ENCODE assay signal across 27 cellular contexts in genomic region chr16:55107851-55108250, GRCh38.
"Had no signal": no experiment of that assay in that cellular context is flagged by ENCODE, and none has a peak within 500 bp of the region (broad histone marks: within the 10 kb centered on the region; RNA-seq: fewer than 3 reads in every experiment).

No MANE protein-coding gene starts in this region.

- H3K27me3 ChIP-seq: pancreas, sigmoid colon, tibial nerve, vagina had no signal

- ATAC-seq: heart left ventricle; left ventricle myocardium superior; lower lobe of right lung; natural killer cell; pancreas; right cardiac atrium; stimulated activated memory B cell treated with anti-CD40 and anti-IgM and Interleukin-4, amounts not matched to agents 10 μg/mL and 1 μg/mL and 100 μg/mL, for 72 hours; stimulated activated naive CD8-positive, alpha-beta T cell treated with anti-CD3 and anti-CD28 coated beads, Interleukin-15, amount 100 ng/mL, for 72 hours had no signal

- H3K4me1 Mint-ChIP-seq: naive B cell; natural killer cell; stimulated activated memory B cell treated with anti-CD40 and anti-IgM and Interleukin-4, amounts not matched to agents 10 μg/mL and 1 μg/mL and 100 μg/mL, for 72 hours; stimulated activated naive CD8-positive, alpha-beta T cell treated with anti-CD3 and anti-CD28 coated beads, Interleukin-15, amount 100 ng/mL, for 72 hours had no signal

- H3K4me3 ChIP-seq: heart left ventricle, lower lobe of right lung, pancreas, prostate gland, sigmoid colon, smooth muscle cell, tibial nerve, vagina had no signal

- H3K27ac ChIP-seq: heart left ventricle, lower lobe of right lung, pancreas, prostate gland, sigmoid colon, tibial nerve, vagina had no signal

- H3K4me3 Mint-ChIP-seq: naive B cell; natural killer cell; nephron progenitor cell; stimulated activated memory B cell treated with anti-CD40 and anti-IgM and Interleukin-4, amounts not matched to agents 10 μg/mL and 1 μg/mL and 100 μg/mL, for 72 hours; stimulated activated naive CD8-positive, alpha-beta T cell treated with anti-CD3 and anti-CD28 coated beads, Interleukin-15, amount 100 ng/mL, for 72 hours; type B pancreatic cell had no signal

- H3K9me3 Mint-ChIP-seq: natural killer cell; nephron progenitor cell; stimulated activated memory B cell treated with anti-CD40 and anti-IgM and Interleukin-4, amounts not matched to agents 10 μg/mL and 1 μg/mL and 100 μg/mL, for 72 hours; stimulated activated naive CD8-positive, alpha-beta T cell treated with anti-CD3 and anti-CD28 coated beads, Interleukin-15, amount 100 ng/mL, for 72 hours; type B pancreatic cell had no signal

- H3K36me3 Mint-ChIP-seq: naive B cell; natural killer cell; stimulated activated memory B cell treated with anti-CD40 and anti-IgM and Interleukin-4, amounts not matched to agents 10 μg/mL and 1 μg/mL and 100 μg/mL, for 72 hours; type B pancreatic cell had no signal

- DNase-seq: heart left ventricle; islet precursor cell; left ventricle myocardium superior; lower lobe of right lung; mammary epithelial cell; mesenchymal stem cell; naive B cell; natural killer cell; nephron progenitor cell; pancreas; posterior cingulate gyrus; retina; right cardiac atrium; sigmoid colon; stimulated activated CD4-positive, alpha-beta T cell treated with anti-CD3 and anti-CD28 coated beads, Interleukin-1b, Interleukin-23, amount 100 ng/mL, for 48 hours; stimulated activated CD4-positive, alpha-beta T cell treated with anti-CD3 and anti-CD28 coated beads, Interleukin-2, amount 100 ng/mL, for 48 hours; stimulated activated CD4-positive, alpha-beta T cell treated with anti-CD3 and anti-CD28 coated beads, Interleukin-4, amount 100 ng/mL, for 4 hours; stimulated activated CD8-positive, alpha-beta memory T cell treated with anti-CD3 and anti-CD28 coated beads, Interleukin-4, amount 100 ng/mL, for 48 hours; stimulated activated naive CD4-positive, alpha-beta T cell treated with Interleukin-2 at 50 U/mL for 16 hours; stimulated activated naive CD8-positive, alpha-beta T cell treated with anti-CD3 and anti-CD28 coated beads, Interleukin-15, amount 100 ng/mL, for 72 hours; substantia nigra had no signal

- H3K36me3 ChIP-seq: heart left ventricle, lower lobe of right lung, pancreas, prostate gland, sigmoid colon, tibial nerve, vagina had no signal

- H3K27ac Mint-ChIP-seq: naive B cell; natural killer cell; nephron progenitor cell; stimulated activated memory B cell treated with anti-CD40 and anti-IgM and Interleukin-4, amounts not matched to agents 10 μg/mL and 1 μg/mL and 100 μg/mL, for 72 hours; stimulated activated naive CD8-positive, alpha-beta T cell treated with anti-CD3 and anti-CD28 coated beads, Interleukin-15, amount 100 ng/mL, for 72 hours; type B pancreatic cell had no signal

- H3K27me3 Mint-ChIP-seq: stimulated activated memory B cell treated with anti-CD40 and anti-IgM and Interleukin-4, amounts not matched to agents 10 μg/mL and 1 μg/mL and 100 μg/mL, for 72 hours; stimulated activated naive CD8-positive, alpha-beta T cell treated with anti-CD3 and anti-CD28 coated beads, Interleukin-15, amount 100 ng/mL, for 72 hours had no signal

- FAIRE-seq: pancreas had no signal

- H3K4me1 ChIP-seq: heart left ventricle, lower lobe of right lung, pancreas, prostate gland, sigmoid colon, tibial nerve, vagina had no signal

- H3K9me3 ChIP-seq: heart left ventricle, lower lobe of right lung, pancreas, prostate gland, vagina had no signal

- H3K4me2 ChIP-seq: smooth muscle cell had no signal
